In genomic region chr4:106715825-106716224, GRCh38 we compare ENCODE assay signal across 28 cellular contexts.
"Had no signal": no experiment of that assay in that cellular context is flagged by ENCODE, and none has a peak within 500 bp of the region (broad histone marks: within the 10 kb centered on the region; RNA-seq: fewer than 3 reads in every experiment).

No MANE protein-coding gene starts in this region.

- H3K4me3 ChIP-seq: stomach, suprapubic skin, testis, thoracic aorta, thyroid gland, tibial artery, tibial nerve, transverse colon, upper lobe of left lung, upper lobe of right lung, uterus, vagina had no signal

- H3K36me3 Mint-ChIP-seq: stimulated activated effector memory CD8-positive, alpha-beta T cell treated with anti-CD3 and anti-CD28 coated beads, Interleukin-12 subunit alpha, Interleukin-12 subunit beta, amount 100 ng/mL, for 72 hours; stimulated activated memory B cell treated with anti-CD40 and anti-IgM and Interleukin-4, amounts not matched to agents 10 μg/mL and 1 μg/mL and 100 μg/mL, for 72 hours; stimulated activated naive B cell treated with anti-CD40 and anti-IgM and Interleukin-4, amounts not matched to agents 10 μg/mL and 1 μg/mL and 100 μg/mL, for 72 hours; type B pancreatic cell had no signal

- H3K4me1 Mint-ChIP-seq: stimulated activated effector memory CD8-positive, alpha-beta T cell treated with anti-CD3 and anti-CD28 coated beads, Interleukin-12 subunit alpha, Interleukin-12 subunit beta, amount 100 ng/mL, for 72 hours; stimulated activated memory B cell treated with anti-CD40 and anti-IgM and Interleukin-4, amounts not matched to agents 10 μg/mL and 1 μg/mL and 100 μg/mL, for 72 hours; stimulated activated naive B cell treated with anti-CD40 and anti-IgM and Interleukin-4, amounts not matched to agents 10 μg/mL and 1 μg/mL and 100 μg/mL, for 72 hours; stimulated activated naive CD8-positive, alpha-beta T cell treated with anti-CD3 and anti-CD28 coated beads, Interleukin-15, amount 100 ng/mL, for 72 hours had no signal

- H3K27me3 ChIP-seq: stomach, suprapubic skin, testis, thyroid gland, tibial artery, tibial nerve, transverse colon, upper lobe of left lung, upper lobe of right lung, uterus, vagina had no signal

- ATAC-seq: stimulated activated effector memory CD8-positive, alpha-beta T cell treated with anti-CD3 and anti-CD28 coated beads, Interleukin-12 subunit alpha, Interleukin-12 subunit beta, amount 100 ng/mL, for 72 hours; stimulated activated memory B cell treated with anti-CD40 and anti-IgM and Interleukin-4, amounts not matched to agents 10 μg/mL and 1 μg/mL and 100 μg/mL, for 72 hours; stimulated activated naive B cell treated with anti-CD40 and anti-IgM and Interleukin-4, amounts not matched to agents 10 μg/mL and 1 μg/mL and 100 μg/mL, for 72 hours; stimulated activated naive CD8-positive, alpha-beta T cell treated with anti-CD3 and anti-CD28 coated beads, Interleukin-15, amount 100 ng/mL, for 72 hours; stimulated activated naive CD8-positive, alpha-beta T cell treated with anti-CD3 and anti-CD28 coated beads, Interleukin-15, Interleukin-2, amounts not matched to agents 100 U/mL and 50 U/mL, for 24 hours; upper lobe of right lung had no signal

- H3K4me1 ChIP-seq: stomach, suprapubic skin, testis, thyroid gland, tibial nerve, transverse colon, upper lobe of left lung, upper lobe of right lung, uterus, vagina had no signal

- H3K27me3 Mint-ChIP-seq: stimulated activated memory B cell treated with anti-CD40 and anti-IgM and Interleukin-4, amounts not matched to agents 10 μg/mL and 1 μg/mL and 100 μg/mL, for 72 hours; stimulated activated naive B cell treated with anti-CD40 and anti-IgM and Interleukin-4, amounts not matched to agents 10 μg/mL and 1 μg/mL and 100 μg/mL, for 72 hours; stimulated activated naive CD8-positive, alpha-beta T cell treated with anti-CD3 and anti-CD28 coated beads, Interleukin-15, amount 100 ng/mL, for 72 hours; stimulated activated naive CD8-positive, alpha-beta T cell treated with anti-CD3 and anti-CD28 coated beads, Interleukin-15, Interleukin-2, amounts not matched to agents 100 ng/mL and 50 ng/mL, for 24 hours; type B pancreatic cell had no signal

- H3K4me3 Mint-ChIP-seq: stimulated activated effector memory CD8-positive, alpha-beta T cell treated with anti-CD3 and anti-CD28 coated beads, Interleukin-12 subunit alpha, Interleukin-12 subunit beta, amount 100 ng/mL, for 72 hours; stimulated activated memory B cell treated with anti-CD40 and anti-IgM and Interleukin-4, amounts not matched to agents 10 μg/mL and 1 μg/mL and 100 μg/mL, for 72 hours; stimulated activated naive B cell treated with anti-CD40 and anti-IgM and Interleukin-4, amounts not matched to agents 10 μg/mL and 1 μg/mL and 100 μg/mL, for 72 hours; stimulated activated naive CD8-positive, alpha-beta T cell treated with anti-CD3 and anti-CD28 coated beads, Interleukin-15, amount 100 ng/mL, for 72 hours; stimulated activated naive CD8-positive, alpha-beta T cell treated with anti-CD3 and anti-CD28 coated beads, Interleukin-15, Interleukin-2, amounts not matched to agents 100 ng/mL and 50 ng/mL, for 24 hours; type B pancreatic cell had no signal

- H3K27ac ChIP-seq: stomach, suprapubic skin, testis, thyroid gland, tibial artery, tibial nerve, transverse colon, upper lobe of left lung, upper lobe of right lung, uterus, vagina had no signal

- H3K36me3 ChIP-seq: stomach, suprapubic skin, thoracic aorta, thyroid gland, tibial artery, tibial nerve, transverse colon, upper lobe of left lung, upper lobe of right lung, uterus, vagina had no signal

- DNase-seq: stimulated activated CD4-positive, alpha-beta T cell treated with anti-CD3 and anti-CD28 coated beads, Interleukin-2, amount 100 ng/mL, for 48 hours; stimulated activated CD4-positive, alpha-beta T cell treated with anti-CD3 and anti-CD28 coated beads, Interleukin-4, amount 100 ng/mL, for 1 hour; stimulated activated CD4-positive, alpha-beta T cell treated with anti-CD3 and anti-CD28 coated beads, Interleukin-4, amount 100 ng/mL, for 24 hours; stimulated activated CD4-positive, alpha-beta T cell treated with anti-CD3 and anti-CD28 coated beads, Interleukin-4, amount 100 ng/mL, for 4 hours; stimulated activated CD8-positive, alpha-beta memory T cell treated with anti-CD3 and anti-CD28 coated beads, Interleukin-4, amount 100 ng/mL, for 48 hours; stimulated activated naive B cell treated with anti-CD40 and anti-IgM and Interleukin-4, amounts not matched to agents 10 μg/mL and 1 μg/mL and 100 μg/mL, for 72 hours; stimulated activated naive CD4-positive, alpha-beta T cell; stimulated activated naive CD4-positive, alpha-beta T cell treated with Interleukin-2 at 50 U/mL for 16 hours; stimulated activated naive CD8-positive, alpha-beta T cell treated with anti-CD3 and anti-CD28 coated beads, Interleukin-15, amount 100 ng/mL, for 72 hours; stimulated activated naive CD8-positive, alpha-beta T cell treated with anti-CD3 and anti-CD28 coated beads, Interleukin-15, Interleukin-2, amounts not matched to agents 100 U/mL and 50 U/mL, for 24 hours; stomach; substantia nigra; testis; thyroid gland; tibial artery; transverse colon; trophoblast cell; upper lobe of left lung; upper lobe of right lung; uterus had no signal

- H3K9me3 ChIP-seq: suprapubic skin, testis, thoracic aorta, thyroid gland, tibial artery, tibial nerve, transverse colon, upper lobe of left lung, upper lobe of right lung, uterus, vagina had no signal

- H3K27ac Mint-ChIP-seq: stimulated activated effector memory CD8-positive, alpha-beta T cell treated with anti-CD3 and anti-CD28 coated beads, Interleukin-12 subunit alpha, Interleukin-12 subunit beta, amount 100 ng/mL, for 72 hours; stimulated activated memory B cell treated with anti-CD40 and anti-IgM and Interleukin-4, amounts not matched to agents 10 μg/mL and 1 μg/mL and 100 μg/mL, for 72 hours; stimulated activated naive B cell treated with anti-CD40 and anti-IgM and Interleukin-4, amounts not matched to agents 10 μg/mL and 1 μg/mL and 100 μg/mL, for 72 hours; stimulated activated naive CD8-positive, alpha-beta T cell treated with anti-CD3 and anti-CD28 coated beads, Interleukin-15, amount 100 ng/mL, for 72 hours; stimulated activated naive CD8-positive, alpha-beta T cell treated with anti-CD3 and anti-CD28 coated beads, Interleukin-15, Interleukin-2, amounts not matched to agents 100 ng/mL and 50 ng/mL, for 24 hours; type B pancreatic cell had no signal
